In the genomic region with DNA sequence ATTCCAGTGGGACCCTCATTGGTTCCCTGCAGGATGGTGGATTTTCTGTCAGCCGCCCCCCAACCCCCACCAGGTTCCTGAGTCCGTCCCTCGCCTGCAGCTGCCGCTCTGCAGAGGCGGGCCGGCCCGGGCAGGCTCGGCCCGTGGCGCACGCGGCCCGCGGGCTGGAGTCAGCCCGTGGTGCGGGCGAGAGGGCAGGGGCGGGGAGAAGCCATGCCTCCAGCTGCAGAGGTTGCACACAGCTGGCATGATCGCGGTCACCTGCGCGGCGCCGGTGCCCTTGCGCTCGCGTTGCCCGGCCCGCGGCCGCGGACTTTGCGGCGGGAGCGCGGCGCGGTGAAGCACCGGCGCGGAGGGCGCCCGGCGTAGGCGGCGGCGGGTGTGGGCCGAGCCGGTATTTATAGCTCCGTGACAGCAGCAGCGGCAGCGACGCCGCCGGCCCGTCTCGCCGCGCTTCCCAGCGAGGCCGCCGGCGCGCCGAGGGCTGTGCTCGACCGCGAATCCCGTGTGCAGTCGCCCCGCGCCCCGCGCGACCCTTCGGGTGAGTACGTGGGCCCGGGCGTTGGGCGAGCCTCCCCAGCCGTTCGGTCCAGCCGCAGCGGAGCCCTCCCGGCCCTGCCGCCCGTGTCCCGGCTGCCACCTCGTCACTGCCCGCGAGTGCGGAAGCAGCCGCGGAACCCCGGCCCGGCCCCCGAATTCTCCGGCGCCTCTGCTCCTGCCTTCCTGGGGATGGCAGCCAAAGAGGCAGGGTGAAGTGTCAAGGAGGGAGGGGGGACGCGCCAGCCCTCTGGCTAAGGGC, we compare ENCODE assay signal across 8 cellular contexts. TPM values are rescaled to one million over a fixed set of nuclear protein-coding genes. Genes with fewer than 3 reads are reported as not detected.
DNase-seq lines count a peak whose midpoint lies in the region; ATAC-seq and TF ChIP-seq lines count a peak whose summit lies in the region.

Gene TMEM117 (plus strand): TSS at position 426 of the 799 bp plus-strand sequence.

- H2AFZ ChIP-seq in DND-41 (ENCODE audit: low read depth, low read length) (peak within 1 kb of the TSS; percentile 44), SU-DHL-6 (ENCODE audit: low read depth, low read length, severe bottlenecking) (peak within 1 kb of the TSS; percentile 78)

- TF ChIP-seq CTCF in DND-41 (IDR thresholded peaks at IDR 0.05; ENCODE audit: borderline replicate concordance, extremely low read depth, low read length, poor library complexity, severe bottlenecking) (no peak), SU-DHL-6 (IDR thresholded peaks at IDR 0.05; ENCODE audit: insufficient read depth, low read length, poor library complexity, severe bottlenecking) (no peak), left ventricle myocardium inferior (IDR thresholded peaks at IDR 0.05; ENCODE audit: borderline replicate concordance) (no peak)

- H3K9me3 ChIP-seq in DND-41 (ENCODE audit: insufficient read depth, low read length, severe bottlenecking) (no peaks in the 10 kb centered on the region), SU-DHL-6 (ENCODE audit: insufficient read depth, low read length) (no peaks in the 10 kb centered on the region), left ventricle myocardium inferior (replicated peaks) (no peaks in the 10 kb centered on the region)

- H3K36me3 ChIP-seq in DND-41 (ENCODE audit: insufficient read depth, low read length) = no peaks in the 10 kb centered on the region
- no peaks in the 10 kb centered on the region for H3K36me3 ChIP-seq in SU-DHL-6 (ENCODE audit: low read length)
- no peaks in the 10 kb centered on the region for H3K36me3 ChIP-seq in left ventricle myocardium inferior

- intact Hi-C loops in left ventricle myocardium inferior (cut with micrococcal nuclease) = no loop called here

- H3K9me2 ChIP-seq in SU-DHL-6 (replicated peaks; ENCODE audit: insufficient read depth, low read length) = no peaks in the 10 kb centered on the region

- H4K20me1 ChIP-seq in DND-41 (ENCODE audit: insufficient read depth, low read length) (no peaks in the 10 kb centered on the region), SU-DHL-6 (ENCODE audit: low read depth, low read length) (no peaks in the 10 kb centered on the region)

- ATAC-seq in DND-41 (ENCODE audit: insufficient read depth, low read depth) (peak; percentile 72), GM21381 (IDR thresholded peaks at IDR 0.05; ENCODE audit: unreplicated experiment) (peak; percentile 73)

- H3F3A ChIP-seq in SU-DHL-6 (ENCODE audit: insufficient read depth) = peaks cover 5% of the 10 kb centered on the region; the same call in 1 of the 2 replicates

- H3K4me3 ChIP-seq in DND-41 (ENCODE audit: low read depth in 1 of 2, low read length in 2 of 2) (peak within 1 kb of the TSS in 1 of 2 experiments; percentile 55; a peak in 3 of 4 replicates), SU-DHL-6 (ENCODE audit: insufficient read depth, low read length, poor library complexity, severe bottlenecking) (peak within 1 kb of the TSS; percentile 61), left ventricle myocardium inferior (peak within 1 kb of the TSS; percentile 84)

- H3K79me2 ChIP-seq in DND-41 (ENCODE audit: insufficient read depth, low read length) = no peaks in the 10 kb centered on the region
- no peaks in the 10 kb centered on the region for H3K79me2 ChIP-seq in SU-DHL-6 (ENCODE audit: insufficient read depth, low read length)

- H3K27me3 ChIP-seq in DND-41 (ENCODE audit: insufficient read depth, low read length, poor library complexity) = peaks cover 39% of the 10 kb centered on the region
- H3K27me3 ChIP-seq in SU-DHL-6 (ENCODE audit: low read length) = no peaks in the 10 kb centered on the region
- H3K27me3 ChIP-seq in left ventricle myocardium inferior (ENCODE audit: low read depth) = no peaks in the 10 kb centered on the region

- H3K4me1 ChIP-seq in DND-41 (ENCODE audit: insufficient read depth, low read length) (peaks cover 13% of the 10 kb centered on the region), left ventricle myocardium inferior (peaks cover 23% of the 10 kb centered on the region)

- H3K27ac ChIP-seq in DND-41 (ENCODE audit: low read length) = no peak within 1 kb of the TSS
- H3K27ac ChIP-seq in SU-DHL-6 (ENCODE audit: low read depth, low read length) = no peak within 1 kb of the TSS
- H3K27ac ChIP-seq in adipose tissue (ENCODE audit: low read depth, low read length) = peak within 1 kb of the TSS; percentile 11
- H3K27ac ChIP-seq in left ventricle myocardium inferior (replicated peaks) = peak within 1 kb of the TSS; percentile 98

- peak within 1 kb of the TSS; percentile 71 for H3K4me2 ChIP-seq in DND-41 (ENCODE audit: insufficient read depth, low read length)
- peak within 1 kb of the TSS; percentile 75 for H3K4me2 ChIP-seq in SU-DHL-6 (ENCODE audit: low read depth, low read length, poor library complexity, severe bottlenecking)

- peak within 1 kb of the TSS; percentile 48 for H3K9ac ChIP-seq in DND-41 (ENCODE audit: low read depth, low read length)
- H3K9ac ChIP-seq in SU-DHL-6 (ENCODE audit: low read length) = peak within 1 kb of the TSS; percentile 65

- 0% methylated on average over 93 to 101 of the region's 101 CpGs for WGBS in adipose tissue, 3 donors

- DNase-seq in DND-41 (peak; percentile 23), HT1080 (ENCODE audit: low read depth) (peak; percentile 55), left ventricle myocardium inferior (peak; percentile 83), putamen (ENCODE audit: low spot score) (peak; percentile 48), SW 1271 (lab: John Stamatoyannopoulos, UW) (no peak)

RNA-seq across cellular contexts. Expression of gene TMEM117, which starts in this region (rescaled TPM):
- total RNA-seq in HT1080 (2014; rRNA removed; shearing (Covaris generic)) = 5.3 and 12.7 TPM in 2 replicates
- 4.5 and 10.0 TPM in 2 replicates for polyA plus RNA-seq in HT1080 (2015; cell fraction: cytosol; rRNA removed)
- 2.5 and 3.0 TPM in 2 replicates for polyA plus RNA-seq in HT1080 (2015; cell fraction: nucleus; rRNA removed)
- 1 to 10 TPM; 1.9 to 4.0 (median 2.5) TPM for polyA plus RNA-seq in adipose tissue
- 6.7 TPM for total RNA-seq in left ventricle myocardium inferior

Comparison
In these comparisons a context has a peak if more than half of its experiments do, and no peak if none do; other contexts are left out.
1. DNase-seq: peak in DND-41 (single experiment), HT1080 (single experiment), left ventricle myocardium inferior (single experiment) and putamen (single experiment); none in SW 1271 (0 of 2).
2. H3K27ac ChIP-seq: peak in adipose tissue (single experiment) and left ventricle myocardium inferior (single experiment); none in DND-41 (single experiment) and SU-DHL-6 (single experiment).